Comparison of ENCODE assay signal across 8 cellular contexts in genomic region chr15:56241374-56242085, GRCh38. TPM values are rescaled to one million over a fixed set of nuclear protein-coding genes. Genes with fewer than 3 reads are reported as not detected.
DNase-seq lines count a peak whose midpoint lies in the region; ATAC-seq and TF ChIP-seq lines count a peak whose summit lies in the region.

No MANE protein-coding gene starts in this region.

- H3K27ac Mint-ChIP-seq in CD4-positive, CD25-positive, alpha-beta regulatory T cell, result peak overlapping the region; percentile 36 to 87 (median 49)
- peak overlapping the region; percentile 54 for H3K27ac Mint-ChIP-seq in MCF 10A (ENCODE audit: low read depth, unreplicated experiment)

- WGBS in HUES64, result 74% methylated on average over 3 of the region's 5 CpGs

- H3K36me3 ChIP-seq in CD4-positive, CD25-positive, alpha-beta regulatory T cell (ENCODE audit: control insufficient read depth, insufficient read depth, low read length), result no peaks in the 10 kb centered on the region
- H3K36me3 ChIP-seq in HUES64 (ENCODE audit: insufficient read depth, low read length) (peaks cover 19% of the 10 kb centered on the region), muscle layer of duodenum (ENCODE audit: control insufficient read depth in 1 of 2, insufficient read depth in 2 of 2, low read length in 2 of 2) (no peaks in the 10 kb centered on the region), mucosa of descending colon (ENCODE audit: low read depth) (no peaks in the 10 kb centered on the region)

- no peaks in the 10 kb centered on the region for H3K27me3 ChIP-seq in CD4-positive, CD25-positive, alpha-beta regulatory T cell (ENCODE audit: control insufficient read depth, insufficient read depth, low read length)
- H3K27me3 ChIP-seq in HUES64 (ENCODE audit: insufficient read depth, low read length), result no peaks in the 10 kb centered on the region
- no peaks in the 10 kb centered on the region for H3K27me3 ChIP-seq in muscle layer of duodenum (ENCODE audit: low read depth, low read length)

- H3K4me3 Mint-ChIP-seq in CD4-positive, CD25-positive, alpha-beta regulatory T cell, result peak overlapping the region; percentile 91 to 100 (median 95)
- H3K4me3 Mint-ChIP-seq in MCF 10A (ENCODE audit: unreplicated experiment), result peak overlapping the region; percentile 79

- POLR2A ChIA-PET in MCF 10A (lab: Yijun Ruan, JAX), result interaction anchor here (0.6 to 2.5 kb wide), 4 partner anchors 36 to 326 kb away, joined by 3 to 14 read pairs (median 3); no protein-coding TSS in a partner anchor

- H3K9me3 ChIP-seq in CD4-positive, CD25-positive, alpha-beta regulatory T cell (ENCODE audit: control insufficient read depth in 2 of 2, low read length in 2 of 2), result no peaks in the 10 kb centered on the region
- H3K9me3 ChIP-seq in HUES64 (ENCODE audit: insufficient read depth, low read depth, low read length), result no peaks in the 10 kb centered on the region
- no peaks in the 10 kb centered on the region for H3K9me3 ChIP-seq in muscle layer of duodenum (ENCODE audit: control insufficient read depth in 1 of 2, low read length in 2 of 2)
- H3K9me3 ChIP-seq in mucosa of descending colon, result no peaks in the 10 kb centered on the region

- peak overlapping the region; percentile 99 for H3K4me3 ChIP-seq in CD4-positive, CD25-positive, alpha-beta regulatory T cell (ENCODE audit: low read depth, low read length)
- H3K4me3 ChIP-seq in HUES64 (ENCODE audit: low read length) (peak overlapping the region; percentile 91), muscle layer of duodenum (ENCODE audit: low read depth in 1 of 2, low read length in 2 of 2) (peak overlapping the region; percentile 74 to 76), mucosa of descending colon (no peak overlapping the region)

- no peaks in the 10 kb centered on the region for H3K9me3 Mint-ChIP-seq in CD4-positive, CD25-positive, alpha-beta regulatory T cell
- no peaks in the 10 kb centered on the region for H3K9me3 Mint-ChIP-seq in MCF 10A (ENCODE audit: unreplicated experiment)

- H3K4me1 Mint-ChIP-seq in CD4-positive, CD25-positive, alpha-beta regulatory T cell, result peaks cover 35 to 69% (median 41%) of the 10 kb centered on the region in 4 donors
- H3K4me1 Mint-ChIP-seq in MCF 10A (ENCODE audit: insufficient read depth, unreplicated experiment), result peaks cover 32% of the 10 kb centered on the region

- H3K27ac ChIP-seq in CD4-positive, CD25-positive, alpha-beta regulatory T cell (ENCODE audit: insufficient read depth, low read length, poor library complexity, severe bottlenecking), result peak overlapping the region; percentile 69
- no peak overlapping the region for H3K27ac ChIP-seq in HUES64 (ENCODE audit: low read depth, low read length)
- H3K27ac ChIP-seq in muscle layer of duodenum (ENCODE audit: low read length), result no peak overlapping the region

- TF ChIP-seq CTCF in MCF 10A (IDR thresholded peaks at IDR 0.05; ENCODE audit: unreplicated experiment), result no peak
- no peak for TF ChIP-seq CTCF in mucosa of descending colon (IDR thresholded peaks at IDR 0.05)

- H3K9ac ChIP-seq in HUES64 (ENCODE audit: low read depth, low read length), result peak overlapping the region; percentile 73; the same call in 1 of the 2 replicates

- CTCF ChIA-PET in MCF 10A (lab: Yijun Ruan, JAX), result no interaction called here

- intact Hi-C loops in MCF 10A (cut with micrococcal nuclease) (loop anchor here (2.0 to 5.0 kb wide), 2 partner anchors 143 to 324 kb away; no protein-coding TSS in a partner anchor), mucosa of descending colon (cut with DNase I, micrococcal nuclease) (loop anchor here in 1 of 2 donors (10.0 kb wide), 1 partner anchor 183 kb away; no protein-coding TSS in a partner anchor)

- H3K27me3 Mint-ChIP-seq in CD4-positive, CD25-positive, alpha-beta regulatory T cell, result no peaks in the 10 kb centered on the region
- H3K27me3 Mint-ChIP-seq in MCF 10A (ENCODE audit: insufficient read depth, unreplicated experiment), result no peaks in the 10 kb centered on the region

- DNase-seq in CD4-positive, CD25-positive, alpha-beta regulatory T cell, result peak in 2 of 3 donors; percentile 2 to 24
- peak; percentile 8 for DNase-seq in MCF 10A (ENCODE audit: unreplicated experiment)
- no peak for DNase-seq in mucosa of descending colon
- DNase-seq in AG20443 (ENCODE audit: low spot score), result no peak

- H3K36me3 Mint-ChIP-seq in CD4-positive, CD25-positive, alpha-beta regulatory T cell, result peaks cover 15% of the 10 kb centered on the region
- no peaks in the 10 kb centered on the region for H3K36me3 Mint-ChIP-seq in MCF 10A (ENCODE audit: insufficient read depth, unreplicated experiment)

- BruUV-seq in MCF 10A (replicated peaks; lab: Mats Ljungman, UMichigan), result no TSS peak

- H3K4me1 ChIP-seq in CD4-positive, CD25-positive, alpha-beta regulatory T cell (ENCODE audit: control insufficient read depth, insufficient read depth, low read length, poor library complexity, severe bottlenecking), result peaks cover 52% of the 10 kb centered on the region
- H3K4me1 ChIP-seq in HUES64 (ENCODE audit: insufficient read depth, low read length) (peaks cover 41% of the 10 kb centered on the region), muscle layer of duodenum (ENCODE audit: control insufficient read depth in 1 of 2, insufficient read depth in 2 of 2, low read length in 2 of 2) (peaks cover 13 to 30% of the 10 kb centered on the region in 2 donors), mucosa of descending colon (ENCODE audit: low read depth) (peaks cover 10% of the 10 kb centered on the region)

- no peak for ATAC-seq in CD4-positive, CD25-positive, alpha-beta regulatory T cell (ENCODE audit: low read depth in 2 of 2)
- ATAC-seq in HG03175 (IDR thresholded peaks at IDR 0.05; ENCODE audit: unreplicated experiment) (no peak), HG03432 (IDR thresholded peaks at IDR 0.05; ENCODE audit: unreplicated experiment) (no peak), mucosa of descending colon (no peak)

RNA-seq across cellular contexts. Expression of gene RFX7, which starts 2.1 kb away (rescaled TPM):
- total RNA-seq in CD4-positive, CD25-positive, alpha-beta regulatory T cell, result 41.2 TPM
- polyA plus RNA-seq in CD4-positive, CD25-positive, alpha-beta regulatory T cell, result 1 to 10 TPM; 4.2 to 5.6 (median 5.0) TPM
- polyA plus RNA-seq in HUES64 (2013, experiment 1 of 2), result 21.9 TPM
- polyA plus RNA-seq in HUES64 (2013, experiment 2 of 2), result 22.4 TPM
- total RNA-seq in MCF 10A (2022) (23.8 and 29.8 TPM in 2 replicates), mucosa of descending colon (10 to 100 TPM; 12.0 to 12.9 (median 12.1) TPM)

Comparison
In these comparisons a context has a peak if more than half of its experiments do, and no peak if none do; other contexts are left out.
1. DNase-seq: peak in CD4-positive, CD25-positive, alpha-beta regulatory T cell (2 of 3) and MCF 10A (single experiment); none in mucosa of descending colon (0 of 3) and AG20443 (single experiment).